ENCODE assay signal across 7 cellular contexts in genomic region chr1:110495926-110496600, GRCh38. TPM values are rescaled to one million over a fixed set of nuclear protein-coding genes. Genes with fewer than 3 reads are reported as not detected.
DNase-seq lines count a peak whose midpoint lies in the region; FAIRE-seq and TF ChIP-seq lines count a peak whose summit lies in the region.

No MANE protein-coding gene starts in this region.

- no peak overlapping the region for H3K27ac Mint-ChIP-seq in activated T-helper 2 cell treated with anti-CD3 and anti-CD28 coated beads, Interferon-gamma antibody, Interleukin-2, Interleukin-4, amounts not matched to agents 10 μg/mL and 5 μg/mL and 100 μg/mL, durations not matched to agents 14 hours and 24 hours and 36 hours

- peaks cover 4% of the 10 kb centered on the region for H3K27me3 Mint-ChIP-seq in activated T-helper 2 cell treated with anti-CD3 and anti-CD28 coated beads, Interferon-gamma antibody, Interleukin-2, Interleukin-4, amounts not matched to agents 10 μg/mL and 5 μg/mL and 100 μg/mL, durations not matched to agents 14 hours and 24 hours and 36 hours (ENCODE audit: low read depth)

- no peak overlapping the region for H3K4me2 ChIP-seq in parathyroid adenoma (ENCODE audit: low read length)

- H3K9me3 ChIP-seq in parathyroid adenoma (ENCODE audit: control insufficient read depth, low read length) (no peaks in the 10 kb centered on the region), transverse colon (no peaks in the 10 kb centered on the region)

- no peaks in the 10 kb centered on the region for H3K79me2 ChIP-seq in parathyroid adenoma

- H3K27me3 ChIP-seq in parathyroid adenoma (ENCODE audit: control insufficient read depth, insufficient read depth, low read length), result no peaks in the 10 kb centered on the region
- H3K27me3 ChIP-seq in transverse colon, result no peaks in the 10 kb centered on the region

- WGBS in transverse colon (ENCODE audit: low coverage in 1 of 2), 2 donors, result 18 to 21% methylated on average over 6 to 8 of the region's 8 CpGs

- DNase-seq in MV-4-11 (lab: John Stamatoyannopoulos, UW) (peak; percentile 68), SIG-M5 (lab: John Stamatoyannopoulos, UW) (peak; percentile 27), frontal cortex (ENCODE audit: low spot score in 2 of 2) (peak; percentile 48 to 73), transverse colon (peak; percentile 82)
- peak; percentile 58 for DNase-seq in activated T-helper 2 cell treated with anti-CD3 and anti-CD28 coated beads, Interferon-gamma antibody, Interleukin-2, Interleukin-4, amounts not matched to agents 10 μg/mL and 5 μg/mL and 100 μg/mL, durations not matched to agents 14 hours and 24 hours and 36 hours (ENCODE audit: low spot score)

- no peak for TF ChIP-seq POLR2A in transverse colon (IDR thresholded peaks at IDR 0.05)

- no peaks in the 10 kb centered on the region for H3K4me1 ChIP-seq in parathyroid adenoma
- no peaks in the 10 kb centered on the region for H3K4me1 ChIP-seq in transverse colon

- FAIRE-seq in frontal cortex (lab: Jason Lieb, UNC), result no peak

- no peaks in the 10 kb centered on the region for H3K4me1 Mint-ChIP-seq in activated T-helper 2 cell treated with anti-CD3 and anti-CD28 coated beads, Interferon-gamma antibody, Interleukin-2, Interleukin-4, amounts not matched to agents 10 μg/mL and 5 μg/mL and 100 μg/mL, durations not matched to agents 14 hours and 24 hours and 36 hours (ENCODE audit: low read depth)

- TF ChIP-seq CTCF in GM12875 (IDR thresholded peaks at IDR 0.05; ENCODE audit: borderline replicate concordance, insufficient read depth, low read depth, low read length), result peak; percentile 87
- peak; percentile 82 for TF ChIP-seq CTCF in parathyroid adenoma (IDR thresholded peaks at IDR 0.05)
- TF ChIP-seq CTCF in transverse colon (IDR thresholded peaks at IDR 0.05), result peak; percentile 74 to 91 (median 86)

- H2AFZ ChIP-seq in parathyroid adenoma, result no peak overlapping the region

- no peaks in the 10 kb centered on the region for H3K36me3 Mint-ChIP-seq in activated T-helper 2 cell treated with anti-CD3 and anti-CD28 coated beads, Interferon-gamma antibody, Interleukin-2, Interleukin-4, amounts not matched to agents 10 μg/mL and 5 μg/mL and 100 μg/mL, durations not matched to agents 14 hours and 24 hours and 36 hours (ENCODE audit: low read depth)

- no peak overlapping the region for H3K4me3 Mint-ChIP-seq in activated T-helper 2 cell treated with anti-CD3 and anti-CD28 coated beads, Interferon-gamma antibody, Interleukin-2, Interleukin-4, amounts not matched to agents 10 μg/mL and 5 μg/mL and 100 μg/mL, durations not matched to agents 14 hours and 24 hours and 36 hours (ENCODE audit: low read depth)

- in situ Hi-C loops in transverse colon (cut with MboI; ENCODE audit: low pct_ligation_motif_present in 1 of 4, low pct_unique_long_range_greater_than_20kb in 1 of 4, low sequenced_read_pairs in 3 of 4), result no loop called here

- H3K4me3 ChIP-seq in GM12875 (ENCODE audit: low read depth, low read length) (no peak overlapping the region), parathyroid adenoma (ENCODE audit: low read depth, low read length) (no peak overlapping the region), transverse colon (no peak overlapping the region)

- TF ChIP-seq EP300 in transverse colon (IDR thresholded peaks at IDR 0.05; ENCODE audit: low read depth), result no peak

- H3K9ac ChIP-seq in parathyroid adenoma, result no peak overlapping the region

- H3K27ac ChIP-seq in parathyroid adenoma (no peak overlapping the region), transverse colon (no peak overlapping the region)

- no peaks in the 10 kb centered on the region for H3K36me3 ChIP-seq in parathyroid adenoma (ENCODE audit: control insufficient read depth, insufficient read depth, low read length)
- H3K36me3 ChIP-seq in transverse colon, result no peaks in the 10 kb centered on the region

- intact Hi-C loops in activated T-helper 2 cell treated with anti-CD3 and anti-CD28 coated beads, Interferon-gamma antibody, Interleukin-2, Interleukin-4, amounts not matched to agents 10 μg/mL and 5 μg/mL and 100 μg/mL, durations not matched to agents 14 hours and 24 hours and 36 hours (cut with micrococcal nuclease), result loop anchor here (1.0 kb wide), 2 partner anchors 84 to 295 kb away; no protein-coding TSS in a partner anchor
- intact Hi-C loops in transverse colon (cut with DNase I; ENCODE audit: low total_unique reads), result no loop called here

- no peaks in the 10 kb centered on the region for H3K9me3 Mint-ChIP-seq in activated T-helper 2 cell treated with anti-CD3 and anti-CD28 coated beads, Interferon-gamma antibody, Interleukin-2, Interleukin-4, amounts not matched to agents 10 μg/mL and 5 μg/mL and 100 μg/mL, durations not matched to agents 14 hours and 24 hours and 36 hours

RNA-seq across cellular contexts. Expression of gene KCNA10, which starts 22.9 kb away (rescaled TPM):
- not detected in 2 replicates for total RNA-seq in activated T-helper 2 cell treated with anti-CD3 and anti-CD28 coated beads, Interferon-gamma antibody, Interleukin-2, Interleukin-4, amounts not matched to agents 10 μg/mL and 5 μg/mL and 100 μg/mL, durations not matched to agents 14 hours and 24 hours and 36 hours
- total RNA-seq in frontal cortex, result not detected
- total RNA-seq in transverse colon, result not detected

RNA-seq across cellular contexts. Expression of gene PROK1, which starts 45.1 kb away (rescaled TPM):
- total RNA-seq in activated T-helper 2 cell treated with anti-CD3 and anti-CD28 coated beads, Interferon-gamma antibody, Interleukin-2, Interleukin-4, amounts not matched to agents 10 μg/mL and 5 μg/mL and 100 μg/mL, durations not matched to agents 14 hours and 24 hours and 36 hours, result not detected in 2 replicates
- total RNA-seq in frontal cortex (not detected), transverse colon (not detected)

Comparison
In these comparisons a context has a peak if more than half of its experiments do, and no peak if none do; other contexts are left out.
1. DNase-seq: peak in every context shown above with its lines; median percentile 82 in transverse colon; 68 in MV-4-11; 60 in frontal cortex; 58 in activated T-helper 2 cell treated with anti-CD3 and anti-CD28 coated beads, Interferon-gamma antibody, Interleukin-2, Interleukin-4, amounts not matched to agents 10 μg/mL and 5 μg/mL and 100 μg/mL, durations not matched to agents 14 hours and 24 hours and 36 hours; 27 in SIG-M5.